Comparison of ENCODE assay signal across 18 cellular contexts in genomic region chr1:3193811-3194210, GRCh38.
"Had no signal": no experiment of that assay in that cellular context is flagged by ENCODE, and none has a peak within 500 bp of the region (broad histone marks: within the 10 kb centered on the region; RNA-seq: fewer than 3 reads in every experiment).

No MANE protein-coding gene starts in this region.

- H3K4me3 ChIP-seq: dorsolateral prefrontal cortex, heart left ventricle, mucosa of descending colon, right lobe of liver, thyroid gland, upper lobe of left lung had no signal

- H3K27me3 Mint-ChIP-seq: stimulated activated naive CD8-positive, alpha-beta T cell treated with anti-CD3 and anti-CD28 coated beads, Interleukin-15, Interleukin-2, amounts not matched to agents 100 ng/mL and 50 ng/mL, for 24 hours had no signal

- H3K9me3 ChIP-seq: heart left ventricle, mucosa of descending colon, right lobe of liver, thyroid gland, upper lobe of left lung had no signal

- H3K27me3 ChIP-seq: heart left ventricle, right lobe of liver, thyroid gland, upper lobe of left lung had no signal

- ATAC-seq: heart left ventricle; left lobe of liver; mucosa of descending colon; naive thymus-derived CD8-positive, alpha-beta T cell; right lobe of liver; stimulated activated effector memory CD8-positive, alpha-beta T cell treated with anti-CD3 and anti-CD28 coated beads, Interleukin-12 subunit alpha, Interleukin-12 subunit beta, amount 100 ng/mL, for 72 hours had no signal

- H3K4me1 ChIP-seq: right lobe of liver had no signal

- H3K4me1 Mint-ChIP-seq: naive thymus-derived CD8-positive, alpha-beta T cell; stimulated activated effector memory CD8-positive, alpha-beta T cell treated with anti-CD3 and anti-CD28 coated beads, Interleukin-12 subunit alpha, Interleukin-12 subunit beta, amount 100 ng/mL, for 72 hours had no signal

- H3K9me3 Mint-ChIP-seq: naive thymus-derived CD8-positive, alpha-beta T cell; stimulated activated effector memory CD8-positive, alpha-beta T cell treated with anti-CD3 and anti-CD28 coated beads, Interleukin-12 subunit alpha, Interleukin-12 subunit beta, amount 100 ng/mL, for 72 hours; stimulated activated naive CD8-positive, alpha-beta T cell treated with anti-CD3 and anti-CD28 coated beads, Interleukin-15, Interleukin-2, amounts not matched to agents 100 ng/mL and 50 ng/mL, for 24 hours had no signal

- H3K36me3 ChIP-seq: right lobe of liver, thyroid gland, upper lobe of left lung had no signal

- DNase-seq: cortex of kidney; dorsolateral prefrontal cortex; effector CD8-positive, alpha-beta T cell; heart left ventricle; hippocampal formation; kidney glomerular epithelial cell; mammary epithelial cell; mucosa of descending colon; naive thymus-derived CD8-positive, alpha-beta T cell; posterior cingulate gyrus; right lobe of liver; stimulated activated CD4-positive, alpha-beta T cell treated with anti-CD3 and anti-CD28 coated beads, Interleukin-4, amount 100 ng/mL, for 1 hour; stimulated activated CD8-positive, alpha-beta memory T cell treated with anti-CD3 and anti-CD28 coated beads, Interleukin-4, amount 100 ng/mL, for 48 hours; thyroid gland had no signal

- H3K27ac ChIP-seq: right lobe of liver had no signal

- H3K27ac Mint-ChIP-seq: naive thymus-derived CD8-positive, alpha-beta T cell; stimulated activated effector memory CD8-positive, alpha-beta T cell treated with anti-CD3 and anti-CD28 coated beads, Interleukin-12 subunit alpha, Interleukin-12 subunit beta, amount 100 ng/mL, for 72 hours; stimulated activated naive CD8-positive, alpha-beta T cell treated with anti-CD3 and anti-CD28 coated beads, Interleukin-15, Interleukin-2, amounts not matched to agents 100 ng/mL and 50 ng/mL, for 24 hours had no signal

- H3K36me3 Mint-ChIP-seq: naive thymus-derived CD8-positive, alpha-beta T cell; stimulated activated effector memory CD8-positive, alpha-beta T cell treated with anti-CD3 and anti-CD28 coated beads, Interleukin-12 subunit alpha, Interleukin-12 subunit beta, amount 100 ng/mL, for 72 hours had no signal

- H3K4me3 Mint-ChIP-seq: naive thymus-derived CD8-positive, alpha-beta T cell; stimulated activated effector memory CD8-positive, alpha-beta T cell treated with anti-CD3 and anti-CD28 coated beads, Interleukin-12 subunit alpha, Interleukin-12 subunit beta, amount 100 ng/mL, for 72 hours; stimulated activated naive CD8-positive, alpha-beta T cell treated with anti-CD3 and anti-CD28 coated beads, Interleukin-15, Interleukin-2, amounts not matched to agents 100 ng/mL and 50 ng/mL, for 24 hours had no signal
